ENCODE assay signal across 19 cellular contexts in genomic region chr14:104121142-104121541, GRCh38. TPM values are rescaled to one million over a fixed set of nuclear protein-coding genes. Genes with fewer than 3 reads are reported as not detected.
DNase-seq lines count a peak whose midpoint lies in the region; ATAC-seq, FAIRE-seq and TF ChIP-seq lines count a peak whose summit lies in the region.
"Had no signal": no experiment of that assay in that cellular context is flagged by ENCODE, and none has a peak within 500 bp of the region (broad histone marks: within the 10 kb centered on the region; RNA-seq: fewer than 3 reads in every experiment).

No MANE protein-coding gene starts in this region.

- CTCF ChIA-PET in Calu3 (lab: Charles Lee), result no interaction called here

- H3K79me2 ChIP-seq in osteoblast (ENCODE audit: insufficient read depth, low read length), result no peaks in the 10 kb centered on the region

- no peak overlapping the region for H3K4me2 ChIP-seq in osteoblast (ENCODE audit: insufficient read depth, low read length)

- H3K4me3 Mint-ChIP-seq in Calu3 (ENCODE audit: low read depth, unreplicated experiment), result no peak overlapping the region
- H3K4me3 Mint-ChIP-seq: B cell; CD8-positive, alpha-beta T cell; H9 had no signal

- H3K27ac ChIP-seq in osteoblast (ENCODE audit: low read depth, low read length), result no peak overlapping the region
- H3K27ac ChIP-seq: BLaER1 treated with 17β-estradiol and CSF1 and Interleukin-3, amounts not matched to agents 10 nM and 100 nM had no signal

- no peaks in the 10 kb centered on the region for H3K9me3 ChIP-seq in osteoblast (ENCODE audit: low read depth, low read length)

- TF ChIP-seq CTCF in osteoblast (IDR thresholded peaks at IDR 0.05; ENCODE audit: extremely low read depth, low read depth, low read length) (no peak), Calu3 (IDR thresholded peaks at IDR 0.05; ENCODE audit: unreplicated experiment) (no peak)

- no peak overlapping the region for H2AFZ ChIP-seq in osteoblast (ENCODE audit: low read length)

- no peaks in the 10 kb centered on the region for H3K4me1 Mint-ChIP-seq in Calu3 (ENCODE audit: low read depth, unreplicated experiment)

- intact Hi-C loops in cardiac septum (cut with DNase I), result no loop called here
- intact Hi-C loops in left ventricle myocardium superior (cut with micrococcal nuclease), result no loop called here
- intact Hi-C loops in Calu3 (cut with micrococcal nuclease; ENCODE audit: unreplicated experiment), result no loop called here

- FAIRE-seq in HTR-8/SVneo (lab: Jason Lieb, UNC), result no peak
- FAIRE-seq: GM12878, H1, HepG2 had no signal

- ATAC-seq in left ventricle myocardium superior, result no peak
- ATAC-seq: CD8-positive, alpha-beta T cell; GM12878; HepG2 had no signal

- H3K9me3 Mint-ChIP-seq in Calu3 (ENCODE audit: low read depth, unreplicated experiment), result peaks cover 7% of the 10 kb centered on the region

- peaks cover 12% of the 10 kb centered on the region for H3K36me3 Mint-ChIP-seq in Calu3 (ENCODE audit: insufficient read depth, unreplicated experiment)
- H3K36me3 Mint-ChIP-seq: CD8-positive, alpha-beta T cell had no signal

- no peaks in the 10 kb centered on the region for H3K36me3 ChIP-seq in osteoblast (ENCODE audit: insufficient read depth, low read length)
- H3K36me3 ChIP-seq: BLaER1 treated with 17β-estradiol and CSF1 and Interleukin-3, amounts not matched to agents 10 nM and 100 nM had no signal

- peaks cover 66% of the 10 kb centered on the region for H3K27me3 Mint-ChIP-seq in Calu3 (ENCODE audit: unreplicated experiment)

- DNase-seq in cardiac septum (ENCODE audit: low spot score) (peak; percentile 15), left ventricle myocardium superior (no peak), SW480 (ENCODE audit: low spot score) (peak; percentile 39), osteoblast (ENCODE audit: insufficient read length, low spot score, missing footprints) (peak; percentile 59), Calu3 (no peak), HTR-8/SVneo (ENCODE audit: insufficient read length, low spot score) (no peak)
- DNase-seq: CD8-positive, alpha-beta T cell; DMS 273 treated with DMSO at 0.1 percent for 48 hours; DMS53; DND-41; EL; H9 had no signal

- H4K20me1 ChIP-seq in osteoblast (ENCODE audit: insufficient read depth, low read length), result no peaks in the 10 kb centered on the region

- no peaks in the 10 kb centered on the region for H3K4me1 ChIP-seq in osteoblast (ENCODE audit: insufficient read depth, low read length)

- no peak overlapping the region for H3K27ac Mint-ChIP-seq in Calu3 (ENCODE audit: unreplicated experiment)
- H3K27ac Mint-ChIP-seq: B cell; CD8-positive, alpha-beta T cell; H9 had no signal

- peaks cover 5% of the 10 kb centered on the region for H3K27me3 ChIP-seq in osteoblast (ENCODE audit: insufficient read depth, low read length)

- no peak overlapping the region for H3K4me3 ChIP-seq in osteoblast (ENCODE audit: insufficient read depth, low read length)
- H3K4me3 ChIP-seq: BLaER1 treated with 17β-estradiol and CSF1 and Interleukin-3, amounts not matched to agents 10 nM and 100 nM; GM12878 had no signal

- no TSS peak for BruUV-seq in Calu3 (replicated peaks; lab: Mats Ljungman, UMichigan)

RNA-seq across cellular contexts. Expression of gene KIF26A, which starts 17.2 kb away (rescaled TPM):
- total RNA-seq in cardiac septum (6.8 TPM), left ventricle myocardium superior (6.0 TPM), osteoblast (not detected in 2 replicates), Calu3 (2022) (0.07 TPM in 2 replicates)
- total RNA-seq: B cell, HepG2 had no signal

RNA-seq across cellular contexts. Expression of gene ASPG, which starts 35.6 kb away (rescaled TPM):
- total RNA-seq in cardiac septum (4.4 TPM), left ventricle myocardium superior (28.2 TPM), osteoblast (under 0.01 TPM in 1 of 2 replicates, not detected in the other), Calu3 (2022) (not detected in 2 replicates)
- total RNA-seq: A172; B cell; CD8-positive, alpha-beta T cell; G401; GM12878; HepG2 had no signal

Comparison
In these comparisons a context has a peak if more than half of its experiments do, and no peak if none do; other contexts are left out.
1. DNase-seq: peak in cardiac septum (single experiment), SW480 (single experiment) and osteoblast (single experiment); none in left ventricle myocardium superior (single experiment), Calu3 (single experiment) and HTR-8/SVneo (single experiment).